ENCODE assay signal across 32 cellular contexts in genomic region chr4:12697970-12698369, GRCh38.
DNase-seq lines count a peak whose midpoint lies in the region; ATAC-seq lines count a peak whose summit lies in the region.
"Had no signal": no experiment of that assay in that cellular context is flagged by ENCODE, and none has a peak within 500 bp of the region (broad histone marks: within the 10 kb centered on the region; RNA-seq: fewer than 3 reads in every experiment).

No MANE protein-coding gene starts in this region.

- H3K9me3 ChIP-seq in effector memory CD4-positive, alpha-beta T cell (ENCODE audit: control insufficient read depth, low read length) = no peaks in the 10 kb centered on the region
- H3K9me3 ChIP-seq: Peyer's patch had no signal

- H3K36me3 ChIP-seq in effector memory CD4-positive, alpha-beta T cell (ENCODE audit: control insufficient read depth, insufficient read depth, low read length) = no peaks in the 10 kb centered on the region
- H3K36me3 ChIP-seq: Peyer's patch had no signal

- no peak for DNase-seq in effector memory CD4-positive, alpha-beta T cell
- DNase-seq in mesenteric fat pad (ENCODE audit: low spot score) = no peak
- no peak for DNase-seq in KG1 (lab: John Stamatoyannopoulos, UW)
- no peak for DNase-seq in NCI-H1436 treated with DMSO at 0.1 percent for 48 hours (lab: John Stamatoyannopoulos, UW)
- DNase-seq: activated CD4-positive, alpha-beta T cell treated with anti-CD3 and anti-CD28 coated beads, Interleukin-2, amount 10 ng/mL, durations not matched to agents 7 days and 5 days; activated naive CD8-positive, alpha-beta T cell treated with anti-CD3 and anti-CD28 coated beads, Interleukin-2, amount 50 U/mL, for 24 hours; activated T-cell treated with anti-CD3 and anti-CD28 coated beads, Interleukin-2, amount 50 U/mL, for 24 hours; caudate nucleus; cortex of kidney; endodermal cell; foreskin fibroblast; Kasumi-1; mammary epithelial cell; MV-4-11; NCI-H2171; NCI-H524 treated with DMSO at 0.1 percent for 48 hours; Peyer's patch; SIG-M5; stimulated activated CD4-positive, alpha-beta T cell treated with anti-CD3 and anti-CD28 coated beads, Interleukin-1b, Interleukin-23, amount 100 ng/mL, for 48 hours; stimulated activated CD8-positive, alpha-beta memory T cell treated with anti-CD3 and anti-CD28 coated beads, Interleukin-4, amount 100 ng/mL, for 48 hours; SW 1271; T1000; trophoblast cell had no signal

- no peaks in the 10 kb centered on the region for H3K27me3 ChIP-seq in effector memory CD4-positive, alpha-beta T cell (replicated peaks; ENCODE audit: control insufficient read depth, insufficient read depth, low read length, poor library complexity, severe bottlenecking)
- H3K27me3 ChIP-seq: Peyer's patch had no signal

- H3K27ac ChIP-seq in effector memory CD4-positive, alpha-beta T cell (ENCODE audit: insufficient read depth, low read length, poor library complexity, severe bottlenecking) = no peak overlapping the region
- H3K27ac ChIP-seq: HL-60, parathyroid adenoma, Peyer's patch had no signal

- H3K4me3 ChIP-seq in effector memory CD4-positive, alpha-beta T cell (ENCODE audit: insufficient read depth, low read depth, low read length, poor library complexity, severe bottlenecking) = no peak overlapping the region
- H3K4me3 ChIP-seq: Peyer's patch, smooth muscle cell had no signal

- peak; percentile 62 for ATAC-seq in GM18499 (IDR thresholded peaks at IDR 0.05; ENCODE audit: insufficient read depth, unreplicated experiment)
- ATAC-seq in GM18909 (IDR thresholded peaks at IDR 0.05; ENCODE audit: poor library complexity, unreplicated experiment) = peak; percentile 49
- ATAC-seq in HG02798 (IDR thresholded peaks at IDR 0.05; ENCODE audit: poor library complexity, unreplicated experiment) = peak; percentile 57
- peak; percentile 63 for ATAC-seq in HG03520 (IDR thresholded peaks at IDR 0.05; ENCODE audit: unreplicated experiment)
- ATAC-seq: activated naive CD8-positive, alpha-beta T cell treated with anti-CD3 and anti-CD28 coated beads, Interleukin-2, amount 50 U/mL, for 24 hours; esophagus mucosa; HCT116 had no signal

- H3K4me1 ChIP-seq in effector memory CD4-positive, alpha-beta T cell (ENCODE audit: control insufficient read depth, insufficient read depth, low read length, poor library complexity, severe bottlenecking) = no peaks in the 10 kb centered on the region
- H3K4me1 ChIP-seq: parathyroid adenoma, Peyer's patch had no signal
